ENCODE assay signal across 13 cellular contexts in genomic region chr2:43101751-43102150, GRCh38.
DNase-seq lines count a peak whose midpoint lies in the region; ATAC-seq and TF ChIP-seq lines count a peak whose summit lies in the region.
"Had no signal": no experiment of that assay in that cellular context is flagged by ENCODE, and none has a peak within 500 bp of the region (broad histone marks: within the 10 kb centered on the region; RNA-seq: fewer than 3 reads in every experiment).

No MANE protein-coding gene starts in this region.

- H3K4me2 ChIP-seq in parathyroid adenoma (ENCODE audit: low read length) = no peak overlapping the region
- H3K4me2 ChIP-seq: A549 had no signal

- H3K4me3 Mint-ChIP-seq in activated CD4-positive, alpha-beta memory T cell treated with anti-CD3 and anti-CD28 coated beads, Interleukin-2, amount 10 ng/mL, durations not matched to agents 7 days and 5 days = no peak overlapping the region

- H3K79me2 ChIP-seq in parathyroid adenoma = no peaks in the 10 kb centered on the region

- H3K4me1 Mint-ChIP-seq in activated CD4-positive, alpha-beta memory T cell treated with anti-CD3 and anti-CD28 coated beads, Interleukin-2, amount 10 ng/mL, durations not matched to agents 7 days and 5 days = no peaks in the 10 kb centered on the region

- CTCF ChIA-PET in activated CD4-positive, alpha-beta memory T cell treated with anti-CD3 and anti-CD28 coated beads, Interleukin-2, amount 10 ng/mL, durations not matched to agents 7 days and 5 days (lab: Charles Lee) = no interaction called here

- H3K36me3 ChIP-seq in heart right ventricle (no peaks in the 10 kb centered on the region), iPS-18a (ENCODE audit: control insufficient read depth, low read depth, low read length) (no peaks in the 10 kb centered on the region), parathyroid adenoma (ENCODE audit: control insufficient read depth, insufficient read depth, low read length) (no peaks in the 10 kb centered on the region), vagina (no peaks in the 10 kb centered on the region)

- no peak overlapping the region for H3K27ac Mint-ChIP-seq in activated CD4-positive, alpha-beta memory T cell treated with anti-CD3 and anti-CD28 coated beads, Interleukin-2, amount 10 ng/mL, durations not matched to agents 7 days and 5 days

- no peak overlapping the region for H2AFZ ChIP-seq in parathyroid adenoma

- H3K9me3 ChIP-seq in heart right ventricle (no peaks in the 10 kb centered on the region), iPS-18a (ENCODE audit: control insufficient read depth, low read depth, low read length) (no peaks in the 10 kb centered on the region), parathyroid adenoma (ENCODE audit: control insufficient read depth, low read length) (no peaks in the 10 kb centered on the region), vagina (no peaks in the 10 kb centered on the region)
- H3K9me3 ChIP-seq: A549 had no signal

- ATAC-seq in heart right ventricle = no peak
- ATAC-seq: A549 had no signal

- WGBS in heart right ventricle, 2 donors = 73 to 85% methylated on average over 7 of the region's 7 CpGs

- DNase-seq in heart right ventricle = no peak
- no peak for DNase-seq in cardiac septum (ENCODE audit: low spot score)
- DNase-seq in vagina (ENCODE audit: extremely low spot score in 2 of 2) = no peak
- DNase-seq in activated CD4-positive, alpha-beta memory T cell treated with anti-CD3 and anti-CD28 coated beads, Interleukin-2, amount 10 ng/mL, durations not matched to agents 7 days and 5 days = no peak
- DNase-seq in foreskin melanocyte = no peak
- DNase-seq in NCI-H345 (lab: John Stamatoyannopoulos, UW) = no peak
- DNase-seq: DMS79; effector CD4-positive, alpha-beta T cell; NCI-H69 had no signal

- H3K4me3 ChIP-seq in heart right ventricle = peak overlapping the region in 9 of 10 donors; percentile 30 to 65 (median 52)
- H3K4me3 ChIP-seq in iPS-18a (ENCODE audit: low read length) = peak overlapping the region; percentile 18
- no peak overlapping the region for H3K4me3 ChIP-seq in parathyroid adenoma (ENCODE audit: low read depth, low read length)
- peak overlapping the region in 1 of 2 donors; percentile 35 for H3K4me3 ChIP-seq in vagina
- H3K4me3 ChIP-seq: A549, SK-N-MC had no signal

- H3K4me1 ChIP-seq in heart right ventricle (peaks cover 3 to 68% (median 43%) of the 10 kb centered on the region in 9 donors), iPS-18a (ENCODE audit: control insufficient read depth, low read depth, low read length) (peaks cover 24% of the 10 kb centered on the region), parathyroid adenoma (peaks cover 3% of the 10 kb centered on the region), vagina (peaks cover 48% of the 10 kb centered on the region)

- H3K36me3 Mint-ChIP-seq in activated CD4-positive, alpha-beta memory T cell treated with anti-CD3 and anti-CD28 coated beads, Interleukin-2, amount 10 ng/mL, durations not matched to agents 7 days and 5 days (ENCODE audit: low read depth) = peaks cover 8% of the 10 kb centered on the region

- intact Hi-C loops in heart right ventricle (cut with DNase I) (loop anchor here in 2 of 10 donors (2.0 to 5.0 kb wide), 2 partner anchors 15 to 44 kb away; no protein-coding TSS in a partner anchor), cardiac septum (cut with DNase I) (no loop called here), vagina (cut with DNase I) (no loop called here)

- H3K27me3 Mint-ChIP-seq in activated CD4-positive, alpha-beta memory T cell treated with anti-CD3 and anti-CD28 coated beads, Interleukin-2, amount 10 ng/mL, durations not matched to agents 7 days and 5 days = peaks cover 4% of the 10 kb centered on the region

- TF ChIP-seq CTCF in heart right ventricle (IDR thresholded peaks at IDR 0.05) (no peak), parathyroid adenoma (IDR thresholded peaks at IDR 0.05) (no peak), vagina (IDR thresholded peaks at IDR 0.05) (no peak)

- no peaks in the 10 kb centered on the region for H3K27me3 ChIP-seq in heart right ventricle
- peaks cover 26% of the 10 kb centered on the region for H3K27me3 ChIP-seq in iPS-18a (ENCODE audit: control insufficient read depth, insufficient read depth, low read length)
- H3K27me3 ChIP-seq in parathyroid adenoma (ENCODE audit: control insufficient read depth, insufficient read depth, low read length) = no peaks in the 10 kb centered on the region
- H3K27me3 ChIP-seq in vagina = no peaks in the 10 kb centered on the region

- no peak for TF ChIP-seq POLR2A in vagina (IDR thresholded peaks at IDR 0.05)

- peaks cover 5% of the 10 kb centered on the region for H3K9me3 Mint-ChIP-seq in activated CD4-positive, alpha-beta memory T cell treated with anti-CD3 and anti-CD28 coated beads, Interleukin-2, amount 10 ng/mL, durations not matched to agents 7 days and 5 days

- H3K9ac ChIP-seq in iPS-18a (ENCODE audit: low read length) (peak overlapping the region; percentile 41), parathyroid adenoma (no peak overlapping the region)

- POLR2A ChIA-PET in activated CD4-positive, alpha-beta memory T cell treated with anti-CD3 and anti-CD28 coated beads, Interleukin-2, amount 10 ng/mL, durations not matched to agents 7 days and 5 days (lab: Charles Lee) = interaction anchor here (0.5 kb wide), 2 partner anchors 229 to 1797 kb away, joined by 3 read pairs; no protein-coding TSS in a partner anchor

- H3K27ac ChIP-seq in heart right ventricle (peak overlapping the region; percentile 81 to 97 (median 92)), iPS-18a (ENCODE audit: low read length) (peak overlapping the region; percentile 44), parathyroid adenoma (peak overlapping the region; percentile 45), vagina (peak overlapping the region; percentile 77)
- H3K27ac ChIP-seq: SK-N-MC had no signal
